1 cellular context compared by ENCODE assay signal in the genomic region with DNA sequence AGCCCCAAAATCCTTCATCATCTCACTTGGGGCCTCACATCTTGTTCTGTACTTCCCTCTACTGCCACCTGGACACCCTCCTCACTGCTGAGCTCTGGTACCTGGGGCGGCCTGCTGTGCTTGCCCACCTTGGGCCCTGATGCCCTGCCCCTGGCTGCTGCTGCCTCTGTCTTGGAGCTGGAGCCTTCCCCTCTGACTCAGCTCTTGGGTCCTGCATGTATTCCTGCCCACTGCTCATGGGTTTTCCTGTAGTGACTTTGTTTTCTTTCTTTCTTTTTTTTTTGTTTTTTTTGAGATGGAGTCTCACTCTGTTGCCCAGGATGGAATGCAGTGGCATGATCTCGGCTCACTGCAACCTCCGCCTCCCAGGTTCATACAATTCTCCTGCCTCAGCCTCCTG.
TF ChIP-seq lines count a peak whose summit lies in the region.

No MANE protein-coding gene starts in this region.

TF ChIP-seq in endothelial cell of umbilical vein, 7 proteins besides CTCF, POLR2A, EP300 and RAD21:
- no peak for TF ChIP-seq FOS (IDR thresholded peaks at IDR 0.05; ENCODE audit: borderline replicate concordance, insufficient read depth, low read length)
- TF ChIP-seq MYC (IDR thresholded peaks at IDR 0.05; ENCODE audit: low read depth, low read length), result no peak
- TF ChIP-seq, protein P1, sequence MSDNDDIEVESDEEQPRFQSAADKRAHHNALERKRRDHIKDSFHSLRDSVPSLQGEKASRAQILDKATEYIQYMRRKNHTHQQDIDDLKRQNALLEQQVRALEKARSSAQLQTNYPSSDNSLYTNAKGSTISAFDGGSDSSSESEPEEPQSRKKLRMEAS (IDR thresholded peaks at IDR 0.05; ENCODE audit: insufficient read depth, insufficient read length), result no peak
- TF ChIP-seq POLR2AphosphoS5 (IDR thresholded peaks at IDR 0.05; ENCODE audit: insufficient read depth, low read depth, low read length), result no peak
- no peak for TF ChIP-seq GATA2 (IDR thresholded peaks at IDR 0.05; ENCODE audit: insufficient read depth, insufficient read length, low read depth, low read length)
- no peak for TF ChIP-seq JUN (IDR thresholded peaks at IDR 0.05; ENCODE audit: borderline replicate concordance, insufficient read depth, insufficient read length, low read depth)
- TF ChIP-seq EZH2 (IDR thresholded peaks at IDR 0.05; ENCODE audit: borderline replicate concordance, low read depth, low read length, severe bottlenecking), result no peak
TF ChIP-seq in endothelial cell of umbilical vein: peak in this region for 0.
